In the genomic region with DNA sequence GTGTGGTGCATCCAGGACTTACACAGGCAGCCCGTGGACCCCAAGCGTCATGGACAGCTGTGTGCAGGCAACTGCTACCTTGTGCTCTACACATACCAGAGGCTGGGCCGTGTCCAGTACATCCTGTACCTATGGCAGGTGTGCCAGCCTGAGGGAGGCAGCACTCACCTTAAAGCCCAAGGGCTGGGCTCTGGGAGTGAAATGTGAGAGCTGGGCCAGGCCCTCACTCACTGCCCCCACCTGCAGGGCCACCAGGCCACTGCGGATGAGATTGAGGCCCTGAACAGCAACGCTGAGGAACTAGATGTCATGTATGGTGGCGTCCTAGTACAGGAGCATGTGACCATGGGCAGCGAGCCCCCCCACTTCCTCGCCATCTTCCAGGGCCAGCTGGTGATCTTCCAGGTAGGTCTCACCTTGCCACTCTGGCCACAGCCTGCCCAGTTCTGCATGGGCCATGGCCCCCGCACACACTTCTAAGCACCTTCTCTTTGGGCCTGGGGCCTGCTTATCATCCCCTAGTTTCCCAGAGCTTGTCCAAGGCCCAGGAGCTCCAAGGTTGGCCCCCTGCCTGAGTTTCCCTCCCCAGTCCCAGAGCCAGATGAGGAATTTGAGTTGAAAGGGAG, we compare ENCODE assay signal across 1 cellular context.
TF ChIP-seq lines count a peak whose summit lies in the region.

No MANE protein-coding gene starts in this region.

TF ChIP-seq in endothelial cell of umbilical vein, 7 proteins besides CTCF, POLR2A, EP300 and RAD21 (continued from another document):
- TF ChIP-seq MAX (IDR thresholded peaks at IDR 0.05; ENCODE audit: insufficient read depth, insufficient read length) (no peak), FOS (IDR thresholded peaks at IDR 0.05; ENCODE audit: borderline replicate concordance, insufficient read depth, low read length) (no peak)
